Comparison of ENCODE assay signal across 27 cellular contexts in genomic region chr3:193720169-193720568, GRCh38.
"Had no signal": no experiment of that assay in that cellular context is flagged by ENCODE, and none has a peak within 500 bp of the region (broad histone marks: within the 10 kb centered on the region; RNA-seq: fewer than 3 reads in every experiment).

No MANE protein-coding gene starts in this region.

- H3K36me3 ChIP-seq: stomach, suprapubic skin, thoracic aorta, thyroid gland, tibial artery, tibial nerve, transverse colon, upper lobe of left lung, upper lobe of right lung, uterus, vagina had no signal

- H3K4me3 ChIP-seq: stomach, suprapubic skin, testis, thoracic aorta, thyroid gland, tibial artery, tibial nerve, transverse colon, upper lobe of left lung, upper lobe of right lung, uterus, vagina had no signal

- H3K27ac ChIP-seq: stomach, suprapubic skin, testis, thoracic aorta, thyroid gland, tibial artery, tibial nerve, transverse colon, upper lobe of left lung, upper lobe of right lung, uterus, vagina had no signal

- FAIRE-seq: urothelium cell line had no signal

- H3K4me1 ChIP-seq: stomach, suprapubic skin, testis, thyroid gland, tibial artery, tibial nerve, transverse colon, upper lobe of left lung, upper lobe of right lung, uterus, vagina had no signal

- DNase-seq: stimulated activated CD4-positive, alpha-beta T cell treated with anti-CD3 and anti-CD28 coated beads, Interleukin-2, amount 100 ng/mL, for 48 hours; stimulated activated CD4-positive, alpha-beta T cell treated with anti-CD3 and anti-CD28 coated beads, Interleukin-4, amount 100 ng/mL, for 1 hour; stimulated activated CD4-positive, alpha-beta T cell treated with anti-CD3 and anti-CD28 coated beads, Interleukin-4, amount 100 ng/mL, for 24 hours; stimulated activated CD4-positive, alpha-beta T cell treated with anti-CD3 and anti-CD28 coated beads, Interleukin-4, amount 100 ng/mL, for 4 hours; stimulated activated CD8-positive, alpha-beta memory T cell treated with anti-CD3 and anti-CD28 coated beads, Interleukin-4, amount 100 ng/mL, for 48 hours; stimulated activated naive B cell treated with anti-CD40 and anti-IgM and Interleukin-4, amounts not matched to agents 10 μg/mL and 1 μg/mL and 100 μg/mL, for 72 hours; stimulated activated naive CD4-positive, alpha-beta T cell; stimulated activated naive CD4-positive, alpha-beta T cell treated with Interleukin-2 at 50 U/mL for 16 hours; stimulated activated naive CD8-positive, alpha-beta T cell treated with anti-CD3 and anti-CD28 coated beads, Interleukin-15, amount 100 ng/mL, for 72 hours; stimulated activated naive CD8-positive, alpha-beta T cell treated with anti-CD3 and anti-CD28 coated beads, Interleukin-15, Interleukin-2, amounts not matched to agents 100 U/mL and 50 U/mL, for 24 hours; stomach; substantia nigra; testis; thyroid gland; tibial artery; transverse colon; trophoblast cell; upper lobe of left lung; upper lobe of right lung; uterus had no signal

- ATAC-seq: stimulated activated effector memory CD8-positive, alpha-beta T cell treated with anti-CD3 and anti-CD28 coated beads, Interleukin-12 subunit alpha, Interleukin-12 subunit beta, amount 100 ng/mL, for 72 hours; stimulated activated memory B cell treated with anti-CD40 and anti-IgM and Interleukin-4, amounts not matched to agents 10 μg/mL and 1 μg/mL and 100 μg/mL, for 72 hours; stimulated activated naive B cell treated with anti-CD40 and anti-IgM and Interleukin-4, amounts not matched to agents 10 μg/mL and 1 μg/mL and 100 μg/mL, for 72 hours; stimulated activated naive CD8-positive, alpha-beta T cell treated with anti-CD3 and anti-CD28 coated beads, Interleukin-15, amount 100 ng/mL, for 72 hours; stimulated activated naive CD8-positive, alpha-beta T cell treated with anti-CD3 and anti-CD28 coated beads, Interleukin-15, Interleukin-2, amounts not matched to agents 100 U/mL and 50 U/mL, for 24 hours; upper lobe of right lung had no signal

- H3K27me3 ChIP-seq: stomach, suprapubic skin, testis, thyroid gland, tibial artery, tibial nerve, transverse colon, upper lobe of left lung, upper lobe of right lung, uterus, vagina had no signal

- H3K9me3 ChIP-seq: suprapubic skin, testis, thoracic aorta, thyroid gland, tibial artery, transverse colon, upper lobe of right lung, uterus, vagina had no signal
